In the genomic region with DNA sequence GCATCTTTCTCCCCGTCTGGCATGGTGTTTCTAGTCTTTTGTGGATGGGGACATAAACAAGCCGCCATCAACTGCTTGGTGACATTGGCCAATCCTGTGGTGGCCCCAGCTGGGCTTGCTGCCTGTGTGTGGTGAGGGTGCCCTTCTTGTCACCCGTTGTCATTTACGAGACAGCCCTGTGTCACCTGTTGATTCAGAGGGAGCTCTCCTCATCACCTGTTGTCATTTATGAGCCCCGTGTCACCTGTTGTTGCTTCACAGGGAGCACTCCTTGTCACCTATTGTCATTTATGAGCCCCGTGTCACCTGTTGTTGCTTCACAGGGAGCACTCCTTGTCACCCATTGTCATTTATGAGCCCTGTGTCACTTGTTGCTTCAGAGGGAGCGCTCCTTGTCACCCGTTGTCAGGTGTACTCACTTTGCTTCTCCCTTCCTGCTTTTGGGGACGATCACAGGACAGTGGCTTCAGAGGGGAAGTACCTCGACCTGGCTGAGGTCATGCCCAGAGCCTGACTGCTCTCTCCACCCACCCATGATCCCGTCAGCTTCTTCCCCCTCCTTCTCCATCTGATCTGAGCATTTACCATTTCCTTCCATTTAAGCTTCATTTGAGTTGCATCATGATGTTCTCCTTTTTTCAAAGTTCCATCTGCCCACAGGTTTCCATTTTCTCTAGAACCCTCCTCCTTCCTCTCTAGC, we compare ENCODE assay signal across 8 cellular contexts. TPM values are rescaled to one million over a fixed set of nuclear protein-coding genes. Genes with fewer than 3 reads are reported as not detected.
A peak's percentile ranks its signal among the peaks of the same experiment; 100 is the strongest.
DNase-seq lines count a peak whose midpoint lies in the region; ATAC-seq, FAIRE-seq and TF ChIP-seq lines count a peak whose summit lies in the region.

No MANE protein-coding gene starts in this region.

- peaks cover 15% of the 10 kb centered on the region for H3K36me3 Mint-ChIP-seq in stimulated activated memory B cell treated with anti-CD40 and anti-IgM and Interleukin-4, amounts not matched to agents 10 μg/mL and 1 μg/mL and 100 μg/mL, for 72 hours

- no peaks in the 10 kb centered on the region for H3K36me3 ChIP-seq in kidney (ENCODE audit: control insufficient read depth in 1 of 2, insufficient read depth in 2 of 2, low read length in 2 of 2)
- no peaks in the 10 kb centered on the region for H3K36me3 ChIP-seq in mammary epithelial cell (ENCODE audit: insufficient read depth, low read length)

- H3K27ac ChIP-seq in kidney (ENCODE audit: low read depth in 2 of 2, low read length in 2 of 2) (peak overlapping the region; percentile 10 to 54), mammary epithelial cell (ENCODE audit: insufficient read depth, low read depth, low read length) (no peak overlapping the region)

- DNase-seq in GM10266 (ENCODE audit: extremely low spot score) (peak; percentile 75), NCI-H2029 (lab: John Stamatoyannopoulos, UW) (peak; percentile 74), kidney (no peak), mammary epithelial cell (no peak), NCI-H1092 treated with DMSO at 0.1 percent for 48 hours (lab: John Stamatoyannopoulos, UW) (no peak)
- peak; percentile 15 to 39 (median 27) for DNase-seq in activated CD8-positive, alpha-beta memory T cell treated with anti-CD3 and anti-CD28 coated beads for 48 hours (ENCODE audit: low read depth in 2 of 3, low spot score in 2 of 3)

- H3K79me2 ChIP-seq in mammary epithelial cell (ENCODE audit: insufficient read depth, low read length): peaks cover 95% of the 10 kb centered on the region

- CTCF ChIA-PET in mammary epithelial cell (lab: Charles Lee; ENCODE audit: low non-redundant PET): no interaction called here

- H3K9me3 ChIP-seq in kidney (ENCODE audit: control insufficient read depth in 1 of 2, low read length in 2 of 2): peaks cover 0 to 6% of the 10 kb centered on the region in 2 donors
- peaks cover 7% of the 10 kb centered on the region for H3K9me3 ChIP-seq in mammary epithelial cell (replicated peaks; ENCODE audit: insufficient read depth, low read length)

- no peak for FAIRE-seq in kidney (lab: Jason Lieb, UNC)

- no peak overlapping the region for H3K4me3 ChIP-seq in kidney (ENCODE audit: low read length in 2 of 2)
- H3K4me3 ChIP-seq in mammary epithelial cell (replicated peaks in 1 of 3; ENCODE audit: insufficient read depth in 1 of 3, low read depth in 2 of 3, low read length in 3 of 3): no peak overlapping the region

- H2AFZ ChIP-seq in mammary epithelial cell (ENCODE audit: low read depth, low read length): no peak overlapping the region

- H3K4me1 Mint-ChIP-seq in stimulated activated memory B cell treated with anti-CD40 and anti-IgM and Interleukin-4, amounts not matched to agents 10 μg/mL and 1 μg/mL and 100 μg/mL, for 72 hours: peaks cover 68% of the 10 kb centered on the region

- no TSS peak for BruUV-seq in mammary epithelial cell (replicated peaks; lab: Mats Ljungman, UMichigan)

- H3K4me1 ChIP-seq in kidney (ENCODE audit: control insufficient read depth in 1 of 2, insufficient read depth in 1 of 2, low read depth in 1 of 2, low read length in 2 of 2) (peaks cover 36 to 39% of the 10 kb centered on the region in 2 donors), mammary epithelial cell (ENCODE audit: insufficient read depth, low read length) (no peaks in the 10 kb centered on the region)

- no peaks in the 10 kb centered on the region for H3K27me3 ChIP-seq in mammary epithelial cell (ENCODE audit: insufficient read depth, low read length)

- ATAC-seq in HG02588 (IDR thresholded peaks at IDR 0.05; ENCODE audit: unreplicated experiment): peak; percentile 65
- peak; percentile 92 for ATAC-seq in stimulated activated memory B cell treated with anti-CD40 and anti-IgM and Interleukin-4, amounts not matched to agents 10 μg/mL and 1 μg/mL and 100 μg/mL, for 72 hours

- 87% methylated on average over 11 of the region's 11 CpGs for WGBS in mammary epithelial cell (ENCODE audit: low coverage, missing lambda C conversion rate)

- H3K4me2 ChIP-seq in mammary epithelial cell (ENCODE audit: insufficient read depth, low read depth, low read length): no peak overlapping the region

- H4K20me1 ChIP-seq in mammary epithelial cell (ENCODE audit: insufficient read depth, low read length): no peaks in the 10 kb centered on the region

- in situ Hi-C loops in mammary epithelial cell (cut with MboI; ENCODE audit: low sequenced_read_pairs in 2 of 2): no loop called here

- no peak for TF ChIP-seq CTCF in GM10266 (IDR thresholded peaks at IDR 0.05; ENCODE audit: control insufficient read depth, insufficient read depth, low read depth, missing control alignments)
- no peak for TF ChIP-seq CTCF in kidney (IDR thresholded peaks at IDR 0.05; ENCODE audit: borderline replicate concordance, extremely low read depth, insufficient read depth)
- no peak for TF ChIP-seq CTCF in mammary epithelial cell (conservative IDR thresholded peaks at IDR 0.05 in 1 of 2, IDR thresholded peaks at IDR 0.05 in 1 of 2; ENCODE audit: extremely low read depth in 1 of 2, insufficient read depth in 1 of 2, low read depth in 1 of 2, low read length in 2 of 2)

- intact Hi-C loops in kidney (cut with DNase I): no loop called here
- intact Hi-C loops in mammary epithelial cell (cut with micrococcal nuclease): no loop called here

- dilution Hi-C loops in mammary epithelial cell (cut with HindIII; ENCODE audit: low sequenced_read_pairs): no loop called here

- peak overlapping the region; percentile 93 for H3K27ac Mint-ChIP-seq in stimulated activated memory B cell treated with anti-CD40 and anti-IgM and Interleukin-4, amounts not matched to agents 10 μg/mL and 1 μg/mL and 100 μg/mL, for 72 hours

- H3K9me3 Mint-ChIP-seq in stimulated activated memory B cell treated with anti-CD40 and anti-IgM and Interleukin-4, amounts not matched to agents 10 μg/mL and 1 μg/mL and 100 μg/mL, for 72 hours: peaks cover 5% of the 10 kb centered on the region

- no peaks in the 10 kb centered on the region for H3K27me3 Mint-ChIP-seq in stimulated activated memory B cell treated with anti-CD40 and anti-IgM and Interleukin-4, amounts not matched to agents 10 μg/mL and 1 μg/mL and 100 μg/mL, for 72 hours

- H3K9ac ChIP-seq in kidney (ENCODE audit: low read length in 2 of 2) (no peak overlapping the region), mammary epithelial cell (ENCODE audit: insufficient read depth, low read length) (no peak overlapping the region)

- peak overlapping the region; percentile 79 for H3K4me3 Mint-ChIP-seq in stimulated activated memory B cell treated with anti-CD40 and anti-IgM and Interleukin-4, amounts not matched to agents 10 μg/mL and 1 μg/mL and 100 μg/mL, for 72 hours

RNA-seq across cellular contexts. Expression of a gene that starts 29.1 kb away (rescaled TPM):
- total RNA-seq in kidney (47.3 TPM), mammary epithelial cell (10 to 100 TPM; 26.3 to 82.8 TPM)
- polyA plus RNA-seq in kidney (ENCODE audit: insufficient read depth, low read depth, low replicate concordance) (121 TPM), mammary epithelial cell (75.1 TPM)
- 56.5 TPM for polyA minus RNA-seq in mammary epithelial cell

Comparison
In these comparisons a context has a peak if more than half of its experiments do, and no peak if none do; other contexts are left out.
1. DNase-seq: peak in GM10266 (single experiment), NCI-H2029 (single experiment) and activated CD8-positive, alpha-beta memory T cell treated with anti-CD3 and anti-CD28 coated beads for 48 hours (3 of 3); none in kidney (single experiment), mammary epithelial cell (single experiment) and NCI-H1092 treated with DMSO at 0.1 percent for 48 hours (single experiment).